Comparison of ENCODE assay signal across 25 cellular contexts in genomic region chr11:13271060-13271693, GRCh38.
"Had no signal": no experiment of that assay in that cellular context is flagged by ENCODE, and none has a peak within 500 bp of the region (broad histone marks: within the 10 kb centered on the region; RNA-seq: fewer than 3 reads in every experiment).

No MANE protein-coding gene starts in this region.

- H2AFZ ChIP-seq: neural progenitor cell had no signal

- H3K27me3 ChIP-seq: sigmoid colon, vagina had no signal

- H3K36me3 ChIP-seq: heart left ventricle, lower lobe of right lung, neural progenitor cell, sigmoid colon, vagina, WERI-Rb-1 had no signal

- H3K9me3 ChIP-seq: heart left ventricle, lower lobe of right lung, sigmoid colon, vagina had no signal

- H3K4me2 ChIP-seq: neural progenitor cell had no signal

- ATAC-seq: heart left ventricle; left lobe of liver; lower lobe of right lung; naive thymus-derived CD4-positive, alpha-beta T cell; stimulated activated naive B cell treated with anti-CD40 and anti-IgM and Interleukin-4, amounts not matched to agents 10 μg/mL and 1 μg/mL and 100 μg/mL, for 72 hours had no signal

- H3K36me3 Mint-ChIP-seq: activated naive CD8-positive, alpha-beta T cell treated with anti-CD3 and anti-CD28 coated beads, Interleukin-2, amount 10 ng/mL, durations not matched to agents 7 days and 5 days; naive thymus-derived CD4-positive, alpha-beta T cell; neural progenitor cell; stimulated activated naive B cell treated with anti-CD40 and anti-IgM and Interleukin-4, amounts not matched to agents 10 μg/mL and 1 μg/mL and 100 μg/mL, for 72 hours; type B pancreatic cell had no signal

- H3K4me3 Mint-ChIP-seq: activated naive CD4-positive, alpha-beta T cell treated with anti-CD3 and anti-CD28 coated beads for 36 hours; activated naive CD8-positive, alpha-beta T cell treated with anti-CD3 and anti-CD28 coated beads, Interleukin-2, amount 10 ng/mL, durations not matched to agents 7 days and 5 days; naive thymus-derived CD4-positive, alpha-beta T cell; neural progenitor cell; stimulated activated naive B cell treated with anti-CD40 and anti-IgM and Interleukin-4, amounts not matched to agents 10 μg/mL and 1 μg/mL and 100 μg/mL, for 72 hours; T-helper 2 cell treated with Interferon-gamma antibody and Interleukin-4, amounts not matched to agents 5 μg/mL and 100 μg/mL, for 36 hours; type B pancreatic cell had no signal

- H3K4me1 ChIP-seq: neural progenitor cell had no signal

- H3K9ac ChIP-seq: neural progenitor cell had no signal

- H3K4me3 ChIP-seq: heart left ventricle, lower lobe of right lung, neural progenitor cell, sigmoid colon, vagina had no signal

- H3K27ac ChIP-seq: epithelial cell of prostate, heart left ventricle, lower lobe of right lung, neural progenitor cell, sigmoid colon, vagina, WERI-Rb-1 had no signal

- H3K27ac Mint-ChIP-seq: activated naive CD4-positive, alpha-beta T cell treated with anti-CD3 and anti-CD28 coated beads for 36 hours; activated naive CD8-positive, alpha-beta T cell treated with anti-CD3 and anti-CD28 coated beads, Interleukin-2, amount 10 ng/mL, durations not matched to agents 7 days and 5 days; naive thymus-derived CD4-positive, alpha-beta T cell; neural progenitor cell; stimulated activated naive B cell treated with anti-CD40 and anti-IgM and Interleukin-4, amounts not matched to agents 10 μg/mL and 1 μg/mL and 100 μg/mL, for 72 hours; T-helper 2 cell treated with Interferon-gamma antibody and Interleukin-4, amounts not matched to agents 5 μg/mL and 100 μg/mL, for 36 hours; type B pancreatic cell had no signal

- H3K9me3 Mint-ChIP-seq: activated naive CD4-positive, alpha-beta T cell treated with anti-CD3 and anti-CD28 coated beads for 36 hours; activated naive CD8-positive, alpha-beta T cell treated with anti-CD3 and anti-CD28 coated beads, Interleukin-2, amount 10 ng/mL, durations not matched to agents 7 days and 5 days; naive thymus-derived CD4-positive, alpha-beta T cell; neural progenitor cell; stimulated activated naive B cell treated with anti-CD40 and anti-IgM and Interleukin-4, amounts not matched to agents 10 μg/mL and 1 μg/mL and 100 μg/mL, for 72 hours; T-helper 2 cell treated with Interferon-gamma antibody and Interleukin-4, amounts not matched to agents 5 μg/mL and 100 μg/mL, for 36 hours; type B pancreatic cell had no signal

- DNase-seq: activated CD4-positive, alpha-beta T cell treated with anti-CD3 and anti-CD28 coated beads for 1 hour; activated CD4-positive, alpha-beta T cell treated with anti-CD3 and anti-CD28 coated beads, Interleukin-2, amount 50 U/mL, for 1 hour; activated CD8-positive, alpha-beta memory T cell treated with anti-CD3 and anti-CD28 coated beads for 24 hours; activated CD8-positive, alpha-beta memory T cell treated with anti-CD3 and anti-CD28 coated beads, Interleukin-2, amount 50 U/mL, for 48 hours; activated effector memory CD4-positive, alpha-beta T cell treated with Interleukin-2 at 50 U/mL for 16 hours; activated naive CD4-positive, alpha-beta T cell treated with anti-CD3 and anti-CD28 coated beads for 36 hours; activated naive CD8-positive, alpha-beta T cell treated with anti-CD3 and anti-CD28 coated beads, Interleukin-2, amount 10 ng/mL, durations not matched to agents 7 days and 5 days; activated T-cell treated with anti-CD3 and anti-CD28 coated beads, Interleukin-2, amount 50 U/mL, for 48 hours; amniotic stem cell; cerebellar nuclear complex; heart left ventricle; kidney; lower lobe of right lung; naive thymus-derived CD4-positive, alpha-beta T cell; sigmoid colon; stimulated activated CD4-positive, alpha-beta T cell treated with anti-CD3 and anti-CD28 coated beads, Interleukin-2, amount 100 ng/mL, for 48 hours; stimulated activated CD8-positive, alpha-beta memory T cell treated with anti-CD3 and anti-CD28 coated beads, Interleukin-4, amount 100 ng/mL, for 48 hours; stimulated activated naive B cell treated with anti-CD40 and anti-IgM and Interleukin-4, amounts not matched to agents 10 μg/mL and 1 μg/mL and 100 μg/mL, for 72 hours; WERI-Rb-1 had no signal
